ENCODE assay signal across 8 cellular contexts in genomic region chr7:32586291-32587221, GRCh38.
DNase-seq lines count a peak whose midpoint lies in the region; ATAC-seq and TF ChIP-seq lines count a peak whose summit lies in the region.

No MANE protein-coding gene starts in this region.

- H2BK120ac ChIP-seq in neuronal stem cell (ENCODE audit: low read depth, low read length), result no peak overlapping the region

- H3K9me2 ChIP-seq in GM23338 (ENCODE audit: insufficient read depth), result peaks cover 4% of the 10 kb centered on the region

- H2AFZ ChIP-seq in GM23338 (no peak overlapping the region), neuronal stem cell (ENCODE audit: low read length) (no peak overlapping the region)

- no peak overlapping the region for H4K8ac ChIP-seq in neuronal stem cell (ENCODE audit: low read depth, low read length)

- DNase-seq in GM23338 (ENCODE audit: low spot score) (no peak), glomerular endothelial cell (ENCODE audit: extremely low read depth, low read depth, low spot score) (peak; percentile 85), gastrocnemius medialis (no peak), SHP77 treated with DMSO at 0.1 percent for 48 hours (lab: John Stamatoyannopoulos, UW) (no peak), neuronal stem cell (ENCODE audit: low spot score) (no peak), medulla oblongata (ENCODE audit: extremely low spot score) (no peak), Peyer's patch (no peak)

- no peaks in the 10 kb centered on the region for H3K79me1 ChIP-seq in neuronal stem cell (ENCODE audit: low read depth, low read length)

- no peaks in the 10 kb centered on the region; the same call in 2 of the 3 replicates for H3K9me3 Mint-ChIP-seq in GM23338

- H4K20me1 ChIP-seq in GM23338 (replicated peaks; ENCODE audit: insufficient read depth), result no peaks in the 10 kb centered on the region

- peaks cover 22% of the 10 kb centered on the region; the same call in 1 of the 2 replicates for H3K36me3 ChIP-seq in GM23338 (ENCODE audit: insufficient read depth)
- H3K36me3 ChIP-seq in gastrocnemius medialis, result peaks cover 0 to 35% of the 10 kb centered on the region in 2 donors
- peaks cover 14 to 89% of the 10 kb centered on the region in 2 donors for H3K36me3 ChIP-seq in neuronal stem cell (replicated peaks in 1 of 2; ENCODE audit: control insufficient read depth in 2 of 2, insufficient read depth in 2 of 2, low read length in 2 of 2)
- H3K36me3 ChIP-seq in Peyer's patch, result peaks cover 0 to 61% (median 0%) of the 10 kb centered on the region in 3 donors

- H3K4me1 ChIP-seq in GM23338 (ENCODE audit: insufficient read depth) (peaks cover 30% of the 10 kb centered on the region), gastrocnemius medialis (peaks cover 14 to 16% of the 10 kb centered on the region in 2 donors), neuronal stem cell (ENCODE audit: control insufficient read depth in 2 of 2, insufficient read depth in 1 of 2, low read depth in 1 of 2, low read length in 2 of 2) (peaks cover 0 to 28% of the 10 kb centered on the region in 2 donors), Peyer's patch (no peaks in the 10 kb centered on the region)

- H3F3A ChIP-seq in GM23338 (replicated peaks; ENCODE audit: low read depth), result no peaks in the 10 kb centered on the region

- H3K18ac ChIP-seq in neuronal stem cell (ENCODE audit: low read length), result no peak overlapping the region

- no peak overlapping the region for H3K4ac ChIP-seq in neuronal stem cell (ENCODE audit: low read length)

- H3K4me2 ChIP-seq in GM23338 (peak overlapping the region; percentile 19; the same call in 1 of the 2 replicates), neuronal stem cell (ENCODE audit: insufficient read depth, low read length, poor library complexity, severe bottlenecking) (no peak overlapping the region)

- H3K4me3 ChIP-seq in GM23338 (no peak overlapping the region), gastrocnemius medialis (no peak overlapping the region), neuronal stem cell (ENCODE audit: low read length in 2 of 2) (no peak overlapping the region), Peyer's patch (no peak overlapping the region)

- no peak for TF ChIP-seq POLR2A in gastrocnemius medialis (IDR thresholded peaks at IDR 0.05)
- no peak for TF ChIP-seq POLR2A in Peyer's patch (IDR thresholded peaks at IDR 0.05)

- H2AK5ac ChIP-seq in neuronal stem cell (ENCODE audit: low read depth, low read length), result no peak overlapping the region

- no peaks in the 10 kb centered on the region for H3K27me3 ChIP-seq in GM23338 (ENCODE audit: insufficient read depth)
- H3K27me3 ChIP-seq in gastrocnemius medialis, result no peaks in the 10 kb centered on the region
- H3K27me3 ChIP-seq in neuronal stem cell (ENCODE audit: control insufficient read depth in 3 of 3, insufficient read depth in 3 of 3, low read depth in 1 of 3, low read length in 3 of 3), result no peaks in the 10 kb centered on the region
- H3K27me3 ChIP-seq in Peyer's patch, result no peaks in the 10 kb centered on the region

- H3K23ac ChIP-seq in neuronal stem cell (ENCODE audit: low read depth, low read length, poor library complexity), result no peak overlapping the region

- H3K14ac ChIP-seq in neuronal stem cell (ENCODE audit: low read length), result no peak overlapping the region

- H2BK12ac ChIP-seq in neuronal stem cell (ENCODE audit: low read length), result no peak overlapping the region

- H3K27me3 Mint-ChIP-seq in GM23338 (ENCODE audit: insufficient read depth, low read depth, poor library complexity), result peaks cover 20% of the 10 kb centered on the region

- intact Hi-C loops in gastrocnemius medialis (cut with DNase I; ENCODE audit: low total_unique reads), result loop anchor here (5.0 kb wide), 1 partner anchor 94 kb away; the partner anchor contains the start of gene LSM5

- H3K27ac Mint-ChIP-seq in GM23338, result peak overlapping the region; percentile 74

- H2BK5ac ChIP-seq in neuronal stem cell (ENCODE audit: low read length), result no peak overlapping the region

- H3K4me3 Mint-ChIP-seq in GM23338, result no peak overlapping the region

- TF ChIP-seq CTCF in GM23338 (conservative IDR thresholded peaks at IDR 0.05; ENCODE audit: low read depth in 2 of 2), result no peak
- TF ChIP-seq CTCF in gastrocnemius medialis (IDR thresholded peaks at IDR 0.05 in 4 of 5, conservative IDR thresholded peaks at IDR 0.05 in 1 of 5), result no peak
- no peak for TF ChIP-seq CTCF in Peyer's patch (IDR thresholded peaks at IDR 0.05)

- ATAC-seq in GM23338 (peak; percentile 57), SK-N-SH treated with all-trans-retinoic acid at 6 μM for 48 hours (peak; percentile 54; the same call in 2 of the 3 replicates), gastrocnemius medialis (peak; percentile 25 to 54)

- peaks cover 35% of the 10 kb centered on the region for H3K4me1 Mint-ChIP-seq in GM23338

- H3K36me3 Mint-ChIP-seq in GM23338 (ENCODE audit: low read depth), result peaks cover 60% of the 10 kb centered on the region

- in situ Hi-C loops in gastrocnemius medialis (cut with MboI; ENCODE audit: low sequenced_read_pairs in 4 of 4), result no loop called here

- H3K9me3 ChIP-seq in gastrocnemius medialis, result no peaks in the 10 kb centered on the region
- H3K9me3 ChIP-seq in neuronal stem cell (replicated peaks in 1 of 2; ENCODE audit: control insufficient read depth in 2 of 2, insufficient read depth in 1 of 2, low read depth in 1 of 2, low read length in 2 of 2), result no peaks in the 10 kb centered on the region
- no peaks in the 10 kb centered on the region for H3K9me3 ChIP-seq in Peyer's patch

- no peak overlapping the region for H3K9ac ChIP-seq in neuronal stem cell (ENCODE audit: low read depth, low read length, poor library complexity)

- WGBS in neuronal stem cell (ENCODE audit: extremely low coverage in 2 of 2, insufficient read length in 2 of 2, insufficient replicate concordance in 1 of 2), 2 donors, result no CpG with 5 or more reads among the region's 5 CpGs

- H4K91ac ChIP-seq in neuronal stem cell (ENCODE audit: low read depth, low read length, poor library complexity), result no peak overlapping the region

- H3K27ac ChIP-seq in GM23338 (ENCODE audit: low read depth) (peak overlapping the region; percentile 67), gastrocnemius medialis (peak overlapping the region; percentile 63 to 71 (median 68)), neuronal stem cell (replicated peaks; ENCODE audit: low read length) (no peak overlapping the region), Peyer's patch (peak overlapping the region in 2 of 4 donors; percentile 46 to 59)

- H2BK15ac ChIP-seq in neuronal stem cell (ENCODE audit: low read length), result no peak overlapping the region

- H3K79me2 ChIP-seq in GM23338 (replicated peaks; ENCODE audit: insufficient read depth), result no peaks in the 10 kb centered on the region

TF ChIP-seq in GM23338, 12 proteins besides CTCF, POLR2A, EP300 and RAD21 (continues in another document):
- TF ChIP-seq ZNF114 (CRISPR knock-in tag; IDR thresholded peaks at IDR 0.05) (no peak), JUNB (IDR thresholded peaks at IDR 0.05; ENCODE audit: unreplicated experiment) (no peak), CREB1 (CRISPR knock-in tag; IDR thresholded peaks at IDR 0.05; ENCODE audit: low read depth) (no peak)

TF ChIP-seq in SK-N-SH treated with all-trans-retinoic acid at 6 μM for 48 hours, 23 proteins besides CTCF, POLR2A, EP300 and RAD21:
- TF ChIP-seq ZFP3 (CRISPR knock-in tag; IDR thresholded peaks at IDR 0.05) (no peak), CREB5 (CRISPR knock-in tag; IDR thresholded peaks at IDR 0.05; ENCODE audit: low read depth) (peak; percentile 58; the same call in 1 of the 2 replicates), ZNF8 (CRISPR knock-in tag; IDR thresholded peaks at IDR 0.05) (no peak), PPARA (CRISPR knock-in tag; IDR thresholded peaks at IDR 0.05; ENCODE audit: borderline replicate concordance) (no peak), ZFP30 (CRISPR knock-in tag; IDR thresholded peaks at IDR 0.05) (no peak), OSR1 (CRISPR knock-in tag; IDR thresholded peaks at IDR 0.05) (no peak), ARNTL (CRISPR knock-in tag; IDR thresholded peaks at IDR 0.05; ENCODE audit: borderline replicate concordance, low read depth) (no peak), ISL1 (CRISPR knock-in tag; IDR thresholded peaks at IDR 0.05) (peak; percentile 90)
